9 cellular contexts compared by ENCODE assay signal in genomic region chr2:157440404-157441071, GRCh38. TPM values are rescaled to one million over a fixed set of nuclear protein-coding genes. Genes with fewer than 3 reads are reported as not detected.
DNase-seq lines count a peak whose midpoint lies in the region; ATAC-seq and TF ChIP-seq lines count a peak whose summit lies in the region.
"Had no signal": no experiment of that assay in that cellular context is flagged by ENCODE, and none has a peak within 500 bp of the region (broad histone marks: within the 10 kb centered on the region; RNA-seq: fewer than 3 reads in every experiment).

No MANE protein-coding gene starts in this region.

- no peaks in the 10 kb centered on the region for H3K27me3 Mint-ChIP-seq in activated naive CD8-positive, alpha-beta T cell treated with anti-CD3 and anti-CD28 coated beads, Interleukin-2, amount 10 ng/mL, durations not matched to agents 7 days and 5 days
- H3K27me3 Mint-ChIP-seq in natural killer cell treated with Interleukin-12 subunit alpha and Interleukin-12 subunit beta and Interleukin-15 and Interleukin-18, amount 100 ng/mL, for 72 hours = no peaks in the 10 kb centered on the region

- H3K4me1 Mint-ChIP-seq in activated naive CD8-positive, alpha-beta T cell treated with anti-CD3 and anti-CD28 coated beads, Interleukin-2, amount 10 ng/mL, durations not matched to agents 7 days and 5 days = peaks cover 24% of the 10 kb centered on the region
- H3K4me1 Mint-ChIP-seq in natural killer cell treated with Interleukin-12 subunit alpha and Interleukin-12 subunit beta and Interleukin-15 and Interleukin-18, amount 100 ng/mL, for 72 hours (ENCODE audit: low read depth in 2 of 2) = peaks cover 32 to 73% of the 10 kb centered on the region in 2 donors

- TF ChIP-seq EP300 in ovary (IDR thresholded peaks at IDR 0.05) = no peak

- DNase-seq in GM06990 (ENCODE audit: extremely low read depth, insufficient read length) (no peak), ovary (no peak), D341Med (ENCODE audit: low spot score) (no peak), ascending aorta (ENCODE audit: low spot score in 2 of 2) (no peak), foreskin melanocyte (no peak)
- no peak for DNase-seq in activated naive CD8-positive, alpha-beta T cell treated with anti-CD3 and anti-CD28 coated beads, Interleukin-2, amount 10 ng/mL, durations not matched to agents 7 days and 5 days
- no peak for DNase-seq in natural killer cell treated with Interleukin-12 subunit alpha and Interleukin-12 subunit beta and Interleukin-15 and Interleukin-18, amount 100 ng/mL, for 72 hours (ENCODE audit: low spot score)

- ATAC-seq in HG02938 (IDR thresholded peaks at IDR 0.05; ENCODE audit: unreplicated experiment) = peak; percentile 0
- no peak for ATAC-seq in activated naive CD8-positive, alpha-beta T cell treated with anti-CD3 and anti-CD28 coated beads, Interleukin-2, amount 10 ng/mL, durations not matched to agents 7 days and 5 days (ENCODE audit: low read depth)
- ATAC-seq in natural killer cell treated with Interleukin-12 subunit alpha and Interleukin-12 subunit beta and Interleukin-15 and Interleukin-18, amount 100 ng/mL, for 72 hours = no peak
- ATAC-seq: GM23338 had no signal

- H3K27me3 ChIP-seq in GM06990 (replicated peaks; ENCODE audit: control insufficient read depth, insufficient read depth, low read length) = no peaks in the 10 kb centered on the region
- H3K27me3 ChIP-seq in ovary = no peaks in the 10 kb centered on the region
- H3K27me3 ChIP-seq in ascending aorta = no peaks in the 10 kb centered on the region

- POLR2A ChIA-PET in activated naive CD8-positive, alpha-beta T cell treated with anti-CD3 and anti-CD28 coated beads, Interleukin-2, amount 10 ng/mL, durations not matched to agents 7 days and 5 days (lab: Charles Lee) = interaction anchor here (0.9 to 16.5 kb wide), 19 partner anchors 10 to 458 kb away, joined by 3 to 470 read pairs (median 9); no protein-coding TSS in a partner anchor

- H3K27ac ChIP-seq in ovary (no peak overlapping the region), ascending aorta (no peak overlapping the region)

- TF ChIP-seq POLR2A in ovary (IDR thresholded peaks at IDR 0.05) = no peak

- H3K36me3 Mint-ChIP-seq in activated naive CD8-positive, alpha-beta T cell treated with anti-CD3 and anti-CD28 coated beads, Interleukin-2, amount 10 ng/mL, durations not matched to agents 7 days and 5 days = peaks cover 67% of the 10 kb centered on the region
- peaks cover 81% of the 10 kb centered on the region for H3K36me3 Mint-ChIP-seq in natural killer cell treated with Interleukin-12 subunit alpha and Interleukin-12 subunit beta and Interleukin-15 and Interleukin-18, amount 100 ng/mL, for 72 hours

- H3K9me3 ChIP-seq in ovary (no peaks in the 10 kb centered on the region), ascending aorta (no peaks in the 10 kb centered on the region)

- peak overlapping the region; percentile 90 for H3K4me3 Mint-ChIP-seq in activated naive CD8-positive, alpha-beta T cell treated with anti-CD3 and anti-CD28 coated beads, Interleukin-2, amount 10 ng/mL, durations not matched to agents 7 days and 5 days
- peak overlapping the region; percentile 99 for H3K4me3 Mint-ChIP-seq in natural killer cell treated with Interleukin-12 subunit alpha and Interleukin-12 subunit beta and Interleukin-15 and Interleukin-18, amount 100 ng/mL, for 72 hours
- H3K4me3 Mint-ChIP-seq: GM23338 had no signal

- H3K27ac Mint-ChIP-seq in activated naive CD8-positive, alpha-beta T cell treated with anti-CD3 and anti-CD28 coated beads, Interleukin-2, amount 10 ng/mL, durations not matched to agents 7 days and 5 days = peak overlapping the region; percentile 92
- peak overlapping the region; percentile 99 for H3K27ac Mint-ChIP-seq in natural killer cell treated with Interleukin-12 subunit alpha and Interleukin-12 subunit beta and Interleukin-15 and Interleukin-18, amount 100 ng/mL, for 72 hours
- H3K27ac Mint-ChIP-seq: GM23338 had no signal

- H3K4me1 ChIP-seq in ovary (ENCODE audit: insufficient read depth) (no peaks in the 10 kb centered on the region), ascending aorta (no peaks in the 10 kb centered on the region)

- 70 to 71% (median 70%) methylated on average over 5 of the region's 5 CpGs for WGBS in ovary, 3 donors

- no peaks in the 10 kb centered on the region; the same call in 1 of the 2 replicates for H3K36me3 ChIP-seq in GM06990 (ENCODE audit: control insufficient read depth, insufficient read depth, low read length)
- H3K36me3 ChIP-seq in ovary = no peaks in the 10 kb centered on the region
- no peaks in the 10 kb centered on the region for H3K36me3 ChIP-seq in ascending aorta

- H3K9me3 Mint-ChIP-seq in activated naive CD8-positive, alpha-beta T cell treated with anti-CD3 and anti-CD28 coated beads, Interleukin-2, amount 10 ng/mL, durations not matched to agents 7 days and 5 days = no peaks in the 10 kb centered on the region
- no peaks in the 10 kb centered on the region for H3K9me3 Mint-ChIP-seq in natural killer cell treated with Interleukin-12 subunit alpha and Interleukin-12 subunit beta and Interleukin-15 and Interleukin-18, amount 100 ng/mL, for 72 hours
- H3K9me3 Mint-ChIP-seq: GM23338 had no signal

- intact Hi-C loops in ovary (cut with DNase I) (no loop called here), ascending aorta (cut with DNase I) (no loop called here)

- TF ChIP-seq CTCF in GM06990 (IDR thresholded peaks at IDR 0.05; ENCODE audit: insufficient read depth, low read length, poor library complexity, severe bottlenecking) (no peak), ovary (IDR thresholded peaks at IDR 0.05) (no peak), ascending aorta (IDR thresholded peaks at IDR 0.05) (no peak)

- H3K4me3 ChIP-seq in GM06990 (replicated peaks; ENCODE audit: low read depth, low read length) = peak overlapping the region; percentile 90
- no peak overlapping the region for H3K4me3 ChIP-seq in ovary
- peak overlapping the region in 1 of 2 donors; percentile 38 for H3K4me3 ChIP-seq in ascending aorta
- H3K4me3 ChIP-seq: GM23338 had no signal

RNA-seq across cellular contexts. Expression of gene CYTIP, which starts 3.4 kb away (rescaled TPM):
- 100 to 1,000 TPM; 233 to 238 TPM for total RNA-seq in activated naive CD8-positive, alpha-beta T cell treated with anti-CD3 and anti-CD28 coated beads, Interleukin-2, amount 10 ng/mL, durations not matched to agents 7 days and 5 days
- total RNA-seq in natural killer cell treated with Interleukin-12 subunit alpha and Interleukin-12 subunit beta and Interleukin-15 and Interleukin-18, amount 100 ng/mL, for 72 hours = 1,000 to 10,000 TPM in 1 of 2 donors, 100 to 1,000 TPM in 1; 755 to 1,319 TPM
- total RNA-seq in ovary (1 to 10 TPM in 6 of 7 donors, under 1 TPM in 1; 0.66 to 6.1 (median 2.7) TPM), ascending aorta (5.5 TPM)
- polyA plus RNA-seq in ovary = 1 to 10 TPM in 1 of 2 donors, under 1 TPM in 1; 0.73 to 4.2 TPM
- total RNA-seq: GM23338 had no signal
- polyA plus RNA-seq: GM23338 had no signal

Comparison
In these comparisons a context has a peak if more than half of its experiments do, and no peak if none do; other contexts are left out.
1. RNA of gene CYTIP, which starts 3.4 kb away (total RNA-seq): 755 to 1,319 TPM in natural killer cell treated with Interleukin-12 subunit alpha and Interleukin-12 subunit beta and Interleukin-15 and Interleukin-18, amount 100 ng/mL, for 72 hours and 233 to 238 TPM in activated naive CD8-positive, alpha-beta T cell treated with anti-CD3 and anti-CD28 coated beads, Interleukin-2, amount 10 ng/mL, durations not matched to agents 7 days and 5 days; 5.5 TPM in ascending aorta (single experiment) and 0.66 to 6.1 TPM in ovary; every median in the first group is over 10 times any median in the second.